In genomic region chr5:100407053-100407452, GRCh38 we compare ENCODE assay signal across 15 cellular contexts.
DNase-seq lines count a peak whose midpoint lies in the region; ATAC-seq, FAIRE-seq and TF ChIP-seq lines count a peak whose summit lies in the region.
"Had no signal": no experiment of that assay in that cellular context is flagged by ENCODE, and none has a peak within 500 bp of the region (broad histone marks: within the 10 kb centered on the region; RNA-seq: fewer than 3 reads in every experiment).

No MANE protein-coding gene starts in this region.

- no peaks in the 10 kb centered on the region for H3K36me3 ChIP-seq in aorta (ENCODE audit: control insufficient read depth in 1 of 2, insufficient read depth in 2 of 2, low read length in 1 of 2)
- no peaks in the 10 kb centered on the region for H3K36me3 ChIP-seq in H7 (replicated peaks; ENCODE audit: control insufficient read depth, insufficient read depth, low read length)
- H3K36me3 ChIP-seq: BLaER1 had no signal

- H3K4me3 ChIP-seq in aorta (ENCODE audit: low read length in 2 of 2) (no peak overlapping the region), H7 (ENCODE audit: insufficient read depth, low read depth, low read length) (no peak overlapping the region)
- H3K4me3 ChIP-seq: A549, BLaER1, GM23338 had no signal

- no peak overlapping the region for H3K27ac ChIP-seq in foreskin keratinocyte
- H3K27ac ChIP-seq in aorta (ENCODE audit: low read depth in 1 of 2, low read length in 2 of 2): no peak overlapping the region
- H3K27ac ChIP-seq: 22Rv1, A549, BLaER1 had no signal

- ATAC-seq in foreskin keratinocyte: peak; percentile 14
- peak; percentile 48 for ATAC-seq in aorta (ENCODE audit: low FRiP score)
- ATAC-seq in GM19455 (IDR thresholded peaks at IDR 0.05; ENCODE audit: unreplicated experiment): no peak
- ATAC-seq: A549, GM23338 had no signal

- WGBS in aorta, 2 donors: 89 to 91% methylated on average over 3 of the region's 3 CpGs

- TF ChIP-seq CTCF in foreskin keratinocyte (conservative IDR thresholded peaks at IDR 0.05): no peak

- H3K4me1 ChIP-seq in foreskin keratinocyte (no peaks in the 10 kb centered on the region), aorta (ENCODE audit: control insufficient read depth in 1 of 2, insufficient read depth in 2 of 2, low read length in 2 of 2) (no peaks in the 10 kb centered on the region)
- H3K4me1 ChIP-seq: A549, BLaER1 had no signal

- H3K27me3 ChIP-seq in foreskin keratinocyte (no peaks in the 10 kb centered on the region), aorta (ENCODE audit: control insufficient read depth in 1 of 2, insufficient read depth in 2 of 2, low read length in 1 of 2) (no peaks in the 10 kb centered on the region), H7 (ENCODE audit: control insufficient read depth, insufficient read depth, low read length) (no peaks in the 10 kb centered on the region)
- H3K27me3 ChIP-seq: BLaER1 had no signal

- DNase-seq in GM12891 (ENCODE audit: insufficient read length, low spot score) (no peak), NCI-H446 treated with DMSO at 0.1 percent for 48 hours (lab: John Stamatoyannopoulos, UW) (peak; percentile 53), foreskin keratinocyte (no peak), aorta (no peak), H7 (no peak), NCI-H2196 (lab: John Stamatoyannopoulos, UW; ENCODE audit: unreplicated experiment) (no peak)
- DNase-seq: CD4-positive, alpha-beta memory T cell; GF-D8; H9; KG1 had no signal

- H3K9me3 ChIP-seq in aorta (ENCODE audit: control insufficient read depth, low read length): peaks cover 2% of the 10 kb centered on the region
- H3K9me3 ChIP-seq: A549, BLaER1 had no signal

- no peak for TF ChIP-seq POLR2A in GM12891 (IDR thresholded peaks at IDR 0.05; ENCODE audit: low read depth, low read length)

- intact Hi-C loops in aorta (cut with DNase I): no loop called here

- no peak for FAIRE-seq in GM12891 (lab: Jason Lieb, UNC)
- FAIRE-seq: A549 had no signal

TF ChIP-seq in GM12891, 5 proteins besides CTCF, POLR2A, EP300 and RAD21:
- TF ChIP-seq TAF1 (IDR thresholded peaks at IDR 0.05; ENCODE audit: low read depth, low read length) (no peak), POU2F2 (IDR thresholded peaks at IDR 0.05; ENCODE audit: low read depth, low read length) (no peak), SPI1 (IDR thresholded peaks at IDR 0.05; ENCODE audit: low read depth, low read length) (0 out of 2 replicates have a peak, but pooled peaks have one; percentile 12)
TF ChIP-seq in GM12891: peak in this region for 1.
